In genomic region chr14:73802431-73803188, GRCh38 we compare ENCODE assay signal across 2 cellular contexts.
TF ChIP-seq lines count a peak whose summit lies in the region.

No MANE protein-coding gene starts in this region.

TF ChIP-seq in GM23338, 12 proteins besides CTCF, POLR2A, EP300 and RAD21 (continued from another document):
- TF ChIP-seq STAT1 (IDR thresholded peaks at IDR 0.05; ENCODE audit: unreplicated experiment) (no peak), NANOG (IDR thresholded peaks at IDR 0.05; ENCODE audit: borderline replicate concordance) (no peak), ZNF114 (CRISPR knock-in tag; IDR thresholded peaks at IDR 0.05) (no peak), REST (IDR thresholded peaks at IDR 0.05; ENCODE audit: unreplicated experiment) (no peak), ETS1 (IDR thresholded peaks at IDR 0.05) (no peak), EZH2phosphoT487 (IDR thresholded peaks at IDR 0.05; ENCODE audit: unreplicated experiment) (no peak), ZNF462 (CRISPR knock-in tag; IDR thresholded peaks at IDR 0.05) (no peak), POLR2AphosphoS5 (IDR thresholded peaks at IDR 0.05; ENCODE audit: low read depth) (no peak)

TF ChIP-seq in endothelial cell of umbilical vein, 7 proteins besides CTCF, POLR2A, EP300 and RAD21 (continued from another document):
- no peak for TF ChIP-seq EZH2 (IDR thresholded peaks at IDR 0.05; ENCODE audit: borderline replicate concordance, low read depth, low read length, severe bottlenecking)
- TF ChIP-seq MYC (IDR thresholded peaks at IDR 0.05; ENCODE audit: low read depth, low read length) = no peak
- no peak for TF ChIP-seq FOS (IDR thresholded peaks at IDR 0.05; ENCODE audit: borderline replicate concordance, insufficient read depth, low read length)
- no peak for TF ChIP-seq JUN (IDR thresholded peaks at IDR 0.05; ENCODE audit: borderline replicate concordance, insufficient read depth, insufficient read length, low read depth)
- no peak for TF ChIP-seq POLR2AphosphoS5 (IDR thresholded peaks at IDR 0.05; ENCODE audit: insufficient read depth, low read depth, low read length)
